8 cellular contexts compared by ENCODE assay signal in genomic region chr3:49120438-49121135, GRCh38. TPM values are rescaled to one million over a fixed set of nuclear protein-coding genes. Genes with fewer than 3 reads are reported as not detected.
DNase-seq lines count a peak whose midpoint lies in the region; ATAC-seq and TF ChIP-seq lines count a peak whose summit lies in the region.

Gene USP19, minus strand, starts transcription at chr3:49120823. Its CDS starts 1,678 bp downstream, at chr3:49119145.

- no peaks in the 10 kb centered on the region for H3K27me3 ChIP-seq in BJ (ENCODE audit: control insufficient read depth, insufficient read depth, low read length)

- peaks cover 65% of the 10 kb centered on the region for H3K36me3 ChIP-seq in BJ (ENCODE audit: control insufficient read depth, insufficient read depth, low read length)

- DNase-seq in BJ (ENCODE audit: low read depth) (peak; percentile 56), NCI-H82 (lab: John Stamatoyannopoulos, UW) (peak; percentile 95), dermis blood vessel endothelial cell (peak; percentile 94), lower leg skin (ENCODE audit: low spot score in 2 of 2) (peak; percentile 94 to 99)
- DNase-seq in activated CD4-positive, alpha-beta T cell treated with anti-CD3 and anti-CD28 coated beads, Interleukin-2, amount 50 U/mL, for 48 hours = peak; percentile 94 to 96
- DNase-seq in stimulated activated CD4-positive, alpha-beta T cell treated with anti-CD3 and anti-CD28 coated beads, Interleukin-4, amount 100 ng/mL, for 48 hours (ENCODE audit: low read depth in 2 of 2) = peak; percentile 90 to 93

- TF ChIP-seq POLR2A in GM19099 (IDR thresholded peaks at IDR 0.05; ENCODE audit: extremely low read depth, insufficient read length, low read depth) (peak; percentile 96), lower leg skin (IDR thresholded peaks at IDR 0.05) (peak in 1 of 2 donors; percentile 73)

- CTCF ChIA-PET in BJ (lab: Yijun Ruan, JAX) = interaction anchor here (0.7 to 2.6 kb wide), 2 partner anchors 12 to 151 kb away, joined by 3 to 12 read pairs; partner anchors contain the start of gene LAMB2

- intact Hi-C loops in lower leg skin (cut with DNase I; ENCODE audit: low total_unique reads) = no loop called here

- no peak for TF ChIP-seq CTCF in BJ (IDR thresholded peaks at IDR 0.05; ENCODE audit: insufficient read depth, low read depth, low read length)
- no peak for TF ChIP-seq CTCF in lower leg skin (IDR thresholded peaks at IDR 0.05)

- peak; percentile 86 for ATAC-seq in HG03442 (IDR thresholded peaks at IDR 0.05; ENCODE audit: unreplicated experiment)

- H3K4me3 ChIP-seq in BJ (ENCODE audit: low read depth, low read length) (peak within 1 kb of the TSS; percentile 94), lower leg skin (ENCODE audit: low read depth, poor library complexity, severe bottlenecking) (peak within 1 kb of the TSS; percentile 84)

- POLR2A ChIA-PET in BJ (lab: Charles Lee) = interaction anchor here (0.6 to 2.2 kb wide), 2 partner anchors 12 to 14 kb away, joined by 4 to 9 read pairs; partner anchors contain the start of gene LAMB2

- WGBS in lower leg skin, 2 donors = 0 to 1% methylated on average over 31 to 42 of the region's 70 CpGs

RNA-seq across cellular contexts. Expression of gene USP19, which starts in this region (rescaled TPM):
- polyA plus RNA-seq in BJ (2011; rRNA removed) = 32.9 and 54.6 TPM in 2 replicates
- 68.0 and 97.6 TPM in 2 replicates for polyA minus RNA-seq in BJ (2011; rRNA and poly(A)+ RNA removed)
- total RNA-seq in dermis blood vessel endothelial cell (50.2 and 58.4 TPM in 2 replicates), lower leg skin (100 to 1,000 TPM in 1 of 4 donors, 10 to 100 TPM in 3; 71.6 to 151 (median 77.4) TPM)

Comparison
In these comparisons a context has a peak if more than half of its experiments do, and no peak if none do; other contexts are left out.
1. Peak in every context shown above with its lines: DNase-seq, ATAC-seq and H3K4me3 ChIP-seq.